Comparison of ENCODE assay signal across 11 cellular contexts in genomic region chr1:154736840-154737239, GRCh38.
DNase-seq lines count a peak whose midpoint lies in the region; FAIRE-seq and TF ChIP-seq lines count a peak whose summit lies in the region.
"Had no signal": no experiment of that assay in that cellular context is flagged by ENCODE, and none has a peak within 500 bp of the region (broad histone marks: within the 10 kb centered on the region; RNA-seq: fewer than 3 reads in every experiment).

No MANE protein-coding gene starts in this region.

- H3K4me1 ChIP-seq in astrocyte (ENCODE audit: insufficient read depth, low read length) = peaks cover 21% of the 10 kb centered on the region

- H3K36me3 ChIP-seq in astrocyte (ENCODE audit: insufficient read depth, low read length) = no peaks in the 10 kb centered on the region

- H3K4me1 Mint-ChIP-seq in astrocyte (ENCODE audit: low read depth, unreplicated experiment) = peaks cover 12% of the 10 kb centered on the region

- H3K27ac Mint-ChIP-seq in astrocyte (ENCODE audit: unreplicated experiment) = peak overlapping the region; percentile 50

- DNase-seq in NCI-H1417 (lab: John Stamatoyannopoulos, UW) = peak in 2 of 3 experiments; percentile 8 to 12
- DNase-seq in NCI-H1417 treated with DMSO at 0.1 percent for 48 hours (lab: John Stamatoyannopoulos, UW) = no peak
- DNase-seq in NCI-H226 = peak; percentile 93
- peak; percentile 82 for DNase-seq in astrocyte (ENCODE audit: low read depth)
- peak; percentile 74 for DNase-seq in stimulated activated CD4-positive, alpha-beta T cell treated with anti-CD3 and anti-CD28 coated beads, Interleukin-15, amount 100 ng/mL, for 24 hours
- DNase-seq in NCI-H1694 treated with DMSO at 0.1 percent for 48 hours (lab: John Stamatoyannopoulos, UW) = no peak
- no peak for DNase-seq in NCI-H146 treated with DMSO at 0.1 percent for 48 hours (lab: John Stamatoyannopoulos, UW; ENCODE audit: unreplicated experiment)
- no peak for DNase-seq in coronary artery (ENCODE audit: low spot score)
- DNase-seq: activated CD8-positive, alpha-beta memory T cell treated with anti-CD3 and anti-CD28 coated beads, Interleukin-2, amount 50 U/mL, for 4 hours; NCI-H524 treated with DMSO at 0.1 percent for 48 hours had no signal

- no peak overlapping the region for H3K4me3 Mint-ChIP-seq in astrocyte (ENCODE audit: unreplicated experiment)

- H3K4me3 ChIP-seq in astrocyte (ENCODE audit: insufficient read depth, low read depth, low read length) (no peak overlapping the region), coronary artery (no peak overlapping the region)

- FAIRE-seq in astrocyte (lab: Jason Lieb, UNC) = peak; percentile 63
- FAIRE-seq: A204.1 had no signal

- H4K20me1 ChIP-seq in astrocyte (ENCODE audit: insufficient read depth, low read length) = no peaks in the 10 kb centered on the region

- H3K9ac ChIP-seq in astrocyte (ENCODE audit: low read length) = no peak overlapping the region

- TF ChIP-seq CTCF in astrocyte (IDR thresholded peaks at IDR 0.05; ENCODE audit: insufficient read depth, low read depth, low read length) (no peak), coronary artery (IDR thresholded peaks at IDR 0.05) (no peak)

- no peaks in the 10 kb centered on the region for H3K27me3 ChIP-seq in astrocyte (ENCODE audit: insufficient read depth, low read length)

- H2AFZ ChIP-seq in astrocyte (ENCODE audit: low read depth, low read length) = no peak overlapping the region

- peaks cover 8% of the 10 kb centered on the region for H3K9me3 Mint-ChIP-seq in astrocyte (ENCODE audit: unreplicated experiment)

- no peaks in the 10 kb centered on the region for H3K79me2 ChIP-seq in astrocyte (ENCODE audit: insufficient read depth, low read length)

- peaks cover 16% of the 10 kb centered on the region for H3K27me3 Mint-ChIP-seq in astrocyte (ENCODE audit: low read depth, unreplicated experiment)

- H3K9me3 ChIP-seq in astrocyte (ENCODE audit: insufficient read depth, low read depth, low read length) = no peaks in the 10 kb centered on the region

- no peaks in the 10 kb centered on the region for H3K36me3 Mint-ChIP-seq in astrocyte (ENCODE audit: low read depth, unreplicated experiment)

- H3K27ac ChIP-seq in astrocyte (ENCODE audit: low read depth, low read length) = peak overlapping the region; percentile 1
- H3K27ac ChIP-seq in coronary artery = no peak overlapping the region

- H3K4me2 ChIP-seq in astrocyte (ENCODE audit: low read length) = peak overlapping the region; percentile 18

Comparison
In these comparisons a context has a peak if more than half of its experiments do, and no peak if none do; other contexts are left out.
1. DNase-seq: peak in NCI-H1417 (2 of 3), NCI-H226 (single experiment), astrocyte (single experiment) and stimulated activated CD4-positive, alpha-beta T cell treated with anti-CD3 and anti-CD28 coated beads, Interleukin-15, amount 100 ng/mL, for 24 hours (single experiment); none in NCI-H1417 treated with DMSO at 0.1 percent for 48 hours (single experiment), NCI-H1694 treated with DMSO at 0.1 percent for 48 hours (single experiment), NCI-H146 treated with DMSO at 0.1 percent for 48 hours (single experiment) and coronary artery (single experiment).